In genomic region chr5:123605822-123606221, GRCh38 we compare ENCODE assay signal across 12 cellular contexts.
DNase-seq lines count a peak whose midpoint lies in the region; ATAC-seq, FAIRE-seq and TF ChIP-seq lines count a peak whose summit lies in the region.
"Had no signal": no experiment of that assay in that cellular context is flagged by ENCODE, and none has a peak within 500 bp of the region (broad histone marks: within the 10 kb centered on the region; RNA-seq: fewer than 3 reads in every experiment).

No MANE protein-coding gene starts in this region.

- no peak overlapping the region for H3K4me3 ChIP-seq in small intestine (ENCODE audit: low read depth in 1 of 2, low read length in 2 of 2)
- no peak overlapping the region for H3K4me3 ChIP-seq in sigmoid colon

- TF ChIP-seq POLR2A in sigmoid colon (IDR thresholded peaks at IDR 0.05): no peak

- DNase-seq in small intestine (no peak), retina (no peak), NCI-H446 (lab: John Stamatoyannopoulos, UW) (no peak), sigmoid colon (no peak)
- DNase-seq: activated CD4-positive, alpha-beta T cell treated with anti-CD3 and anti-CD28 coated beads, Interleukin-2, amount 10 ng/mL, durations not matched to agents 24 days and 14 days; C1 segment of cervical spinal cord; NCI-H1105 treated with DMSO at 0.1 percent for 48 hours; NCI-H510A had no signal

- H3K4me1 ChIP-seq in small intestine (ENCODE audit: control insufficient read depth in 2 of 2, insufficient read depth in 1 of 2, low read depth in 1 of 2, low read length in 1 of 2) (no peaks in the 10 kb centered on the region), sigmoid colon (no peaks in the 10 kb centered on the region)

- FAIRE-seq in small intestine (lab: Jason Lieb, UNC): peak; percentile 44

- TF ChIP-seq CTCF in sigmoid colon (IDR thresholded peaks at IDR 0.05): no peak

- no peaks in the 10 kb centered on the region for H3K9me3 ChIP-seq in small intestine (ENCODE audit: control insufficient read depth, low read depth)
- H3K9me3 ChIP-seq in sigmoid colon: no peaks in the 10 kb centered on the region

- H3K27ac ChIP-seq in small intestine (ENCODE audit: low read depth in 1 of 2, low read length in 1 of 2): no peak overlapping the region
- H3K27ac ChIP-seq in sigmoid colon: no peak overlapping the region

- intact Hi-C loops in sigmoid colon (cut with DNase I): loop anchor here (10.0 kb wide), 2 partner anchors 91 to 1101 kb away; partner anchors contain the start of gene CSNK1G3

- H3K36me3 ChIP-seq in small intestine (ENCODE audit: control insufficient read depth in 2 of 2, insufficient read depth in 2 of 2, low read length in 2 of 2) (peaks cover 0 to 7% of the 10 kb centered on the region in 2 donors), sigmoid colon (peaks cover 0 to 5% (median 2%) of the 10 kb centered on the region in 4 donors)

- TF ChIP-seq EP300 in sigmoid colon (IDR thresholded peaks at IDR 0.05): no peak

- ATAC-seq in GM18867 (IDR thresholded peaks at IDR 0.05; ENCODE audit: unreplicated experiment) (peak; percentile 64), GM21526 (IDR thresholded peaks at IDR 0.05; ENCODE audit: low FRiP score, unreplicated experiment) (peak; percentile 79), HG03064 (IDR thresholded peaks at IDR 0.05; ENCODE audit: low read depth, unreplicated experiment) (peak; percentile 63)
- ATAC-seq: sciatic nerve had no signal

- H3K27me3 ChIP-seq in small intestine (ENCODE audit: control insufficient read depth in 2 of 2, insufficient read depth in 2 of 2, low read length in 2 of 2): no peaks in the 10 kb centered on the region
- no peaks in the 10 kb centered on the region for H3K27me3 ChIP-seq in sigmoid colon
